Comparison of ENCODE assay signal across 21 cellular contexts in genomic region chr4:37967749-37968148, GRCh38. TPM values are rescaled to one million over a fixed set of nuclear protein-coding genes. Genes with fewer than 3 reads are reported as not detected.
A peak's percentile ranks its signal among the peaks of the same experiment; 100 is the strongest.
DNase-seq lines count a peak whose midpoint lies in the region; ATAC-seq, FAIRE-seq and TF ChIP-seq lines count a peak whose summit lies in the region.
"Had no signal": no experiment of that assay in that cellular context is flagged by ENCODE, and none has a peak within 500 bp of the region (broad histone marks: within the 10 kb centered on the region; RNA-seq: fewer than 3 reads in every experiment).

No MANE protein-coding gene starts in this region.

- H3K4me1 Mint-ChIP-seq in IgD-negative memory B cell (peaks cover 35 to 42% (median 36%) of the 10 kb centered on the region in 3 donors), naive B cell (peaks cover 47 to 77% (median 66%) of the 10 kb centered on the region in 3 donors)

- no peak overlapping the region for H3K4me3 ChIP-seq in AG10803 (ENCODE audit: low read length)
- H3K4me3 ChIP-seq: skin epidermis had no signal

- H3K9me3 Mint-ChIP-seq in IgD-negative memory B cell (peaks cover 0 to 2% (median 0%) of the 10 kb centered on the region in 3 donors), naive B cell (peaks cover 0 to 1% (median 0%) of the 10 kb centered on the region in 7 donors)
- H3K9me3 Mint-ChIP-seq: activated T-helper 1 cell treated with anti-CD3 and anti-CD28 coated beads, Interleukin-12 subunit alpha, Interleukin-12 subunit beta, Interleukin-2, Interleukin-4 antibody, amounts not matched to agents 30 ng/mL and 10 ng/mL and 1 ng/mL, durations not matched to agents 14 hours and 24 hours and 36 hours; stimulated activated naive CD8-positive, alpha-beta T cell treated with anti-CD3 and anti-CD28 coated beads, Interleukin-15, Interleukin-2, amounts not matched to agents 100 ng/mL and 50 ng/mL, for 24 hours had no signal

- peak overlapping the region in 1 of 3 donors; percentile 6 for H3K27ac Mint-ChIP-seq in IgD-negative memory B cell
- peak overlapping the region in 5 of 6 donors; percentile 21 to 92 (median 69) for H3K27ac Mint-ChIP-seq in naive B cell
- H3K27ac Mint-ChIP-seq: activated T-helper 1 cell treated with anti-CD3 and anti-CD28 coated beads, Interleukin-12 subunit alpha, Interleukin-12 subunit beta, Interleukin-2, Interleukin-4 antibody, amounts not matched to agents 30 ng/mL and 10 ng/mL and 1 ng/mL, durations not matched to agents 14 hours and 24 hours and 36 hours; memory B cell; stimulated activated naive CD8-positive, alpha-beta T cell treated with anti-CD3 and anti-CD28 coated beads, Interleukin-15, Interleukin-2, amounts not matched to agents 100 ng/mL and 50 ng/mL, for 24 hours had no signal

- no peak for TF ChIP-seq CTCF in AG10803 (conservative IDR thresholded peaks at IDR 0.05; ENCODE audit: low read length)

- DNase-seq in AG10803 (ENCODE audit: low read depth) = peak; percentile 1
- DNase-seq in naive B cell = no peak
- no peak for DNase-seq in amniotic stem cell (lab: John Stamatoyannopoulos, UW)
- DNase-seq in NCI-H1092 (lab: John Stamatoyannopoulos, UW) = no peak
- DNase-seq: activated CD4-positive, alpha-beta T cell treated with anti-CD3 and anti-CD28 coated beads, Interleukin-2, amount 50 U/mL, for 1 hour; amygdala; GOT3; Kasumi-1; NCI-H2081 treated with DMSO at 0.1 percent for 48 hours; NCI-H748 treated with DMSO at 0.1 percent for 48 hours; T-helper 9 cell had no signal

- H3K27me3 Mint-ChIP-seq in IgD-negative memory B cell (no peaks in the 10 kb centered on the region), naive B cell (no peaks in the 10 kb centered on the region)
- H3K27me3 Mint-ChIP-seq: memory B cell; stimulated activated naive CD8-positive, alpha-beta T cell treated with anti-CD3 and anti-CD28 coated beads, Interleukin-15, Interleukin-2, amounts not matched to agents 100 ng/mL and 50 ng/mL, for 24 hours had no signal

- H3K4me3 Mint-ChIP-seq in IgD-negative memory B cell (peak overlapping the region in 3 of 4 donors; percentile 46 to 82 (median 77)), naive B cell (peak overlapping the region in 7 of 8 donors; percentile 27 to 82 (median 55))
- H3K4me3 Mint-ChIP-seq: activated T-helper 1 cell treated with anti-CD3 and anti-CD28 coated beads, Interleukin-12 subunit alpha, Interleukin-12 subunit beta, Interleukin-2, Interleukin-4 antibody, amounts not matched to agents 30 ng/mL and 10 ng/mL and 1 ng/mL, durations not matched to agents 14 hours and 24 hours and 36 hours; memory B cell; stimulated activated naive CD8-positive, alpha-beta T cell treated with anti-CD3 and anti-CD28 coated beads, Interleukin-15, Interleukin-2, amounts not matched to agents 100 ng/mL and 50 ng/mL, for 24 hours had no signal

- peak; percentile 41 for FAIRE-seq in colon (lab: Jason Lieb, UNC)
- FAIRE-seq: D721Med had no signal

- ATAC-seq in naive B cell (ENCODE audit: low read depth in 2 of 2) (no peak), HG03439 (IDR thresholded peaks at IDR 0.05; ENCODE audit: unreplicated experiment) (no peak), HG03196 (IDR thresholded peaks at IDR 0.05; ENCODE audit: unreplicated experiment) (no peak)

- H3K36me3 Mint-ChIP-seq in IgD-negative memory B cell (peaks cover 5% of the 10 kb centered on the region), naive B cell (peaks cover 5 to 7% of the 10 kb centered on the region in 2 donors)

RNA-seq across cellular contexts. Expression of gene PTTG2, which starts 7.6 kb away (rescaled TPM):
- polyA plus RNA-seq in IgD-negative memory B cell (not detected), naive B cell (ENCODE audit: low read depth in 6 of 6) (1 to 10 TPM in 1 of 6 donors, under 1 TPM in 3, not detected in 2; 0.51 to 1.4 (median 0.84) TPM)
- polyA plus RNA-seq: AG04450 had no signal
